17 cellular contexts compared by ENCODE assay signal in genomic region chr21:44764319-44765230, GRCh38. TPM values are rescaled to one million over a fixed set of nuclear protein-coding genes. Genes with fewer than 3 reads are reported as not detected.
DNase-seq lines count a peak whose midpoint lies in the region; ATAC-seq, FAIRE-seq and TF ChIP-seq lines count a peak whose summit lies in the region.
"Had no signal": no experiment of that assay in that cellular context is flagged by ENCODE, and none has a peak within 500 bp of the region (broad histone marks: within the 10 kb centered on the region; RNA-seq: fewer than 3 reads in every experiment).

No MANE protein-coding gene starts in this region.

- H3K27me3 ChIP-seq in gastroesophageal sphincter, result no peaks in the 10 kb centered on the region
- H3K27me3 ChIP-seq: brain microvascular endothelial cell, gastrocnemius medialis, upper lobe of left lung had no signal

- no peak for FAIRE-seq in urothelium cell line (lab: Jason Lieb, UNC)

- no peak overlapping the region for H3K27ac ChIP-seq in gastroesophageal sphincter
- H3K27ac ChIP-seq: brain microvascular endothelial cell, gastrocnemius medialis, upper lobe of left lung had no signal

- no CpG with 5 or more reads among the region's 26 CpGs for WGBS in gastroesophageal sphincter (ENCODE audit: low coverage in 1 of 2), 2 donors

- ATAC-seq in Right ventricle myocardium inferior (no peak), SK-N-SH treated with all-trans-retinoic acid at 6 μM for 48 hours (peak; percentile 5), gastroesophageal sphincter (no peak), HG02870 (IDR thresholded peaks at IDR 0.05; ENCODE audit: unreplicated experiment) (no peak)
- peak; percentile 5 for ATAC-seq in stimulated activated naive CD8-positive, alpha-beta T cell treated with anti-CD3 and anti-CD28 coated beads, Interleukin-15, Interleukin-2, amounts not matched to agents 100 U/mL and 50 U/mL, for 24 hours
- ATAC-seq: gastrocnemius medialis had no signal

- no peak for TF ChIP-seq EP300 in gastroesophageal sphincter (IDR thresholded peaks at IDR 0.05)

- no peak overlapping the region for H3K4me3 ChIP-seq in gastroesophageal sphincter
- H3K4me3 ChIP-seq: gastrocnemius medialis, upper lobe of left lung had no signal

- no peaks in the 10 kb centered on the region for H3K4me1 ChIP-seq in gastroesophageal sphincter
- H3K4me1 ChIP-seq: gastrocnemius medialis had no signal

- H3K9me3 ChIP-seq in gastroesophageal sphincter, result no peaks in the 10 kb centered on the region
- H3K9me3 ChIP-seq: gastrocnemius medialis, upper lobe of left lung had no signal

- no peak for TF ChIP-seq CTCF in gastroesophageal sphincter (IDR thresholded peaks at IDR 0.05)

- peaks cover 0 to 15% of the 10 kb centered on the region in 2 donors for H3K36me3 ChIP-seq in gastroesophageal sphincter

- intact Hi-C loops in cardiac septum (cut with DNase I) (no loop called here), Right ventricle myocardium inferior (cut with DNase I) (no loop called here)

- DNase-seq in cardiac septum (ENCODE audit: low spot score) (peak; percentile 69), Right ventricle myocardium inferior (ENCODE audit: missing footprints) (no peak), erythroblast (lab: John Stamatoyannopoulos, UW) (peak; percentile 14 to 36), urothelium cell line (ENCODE audit: low spot score) (no peak)
- no peak for DNase-seq in stimulated activated naive CD8-positive, alpha-beta T cell treated with anti-CD3 and anti-CD28 coated beads, Interleukin-15, Interleukin-2, amounts not matched to agents 100 U/mL and 50 U/mL, for 24 hours
- DNase-seq: activated CD4-positive, alpha-beta T cell treated with anti-CD3 and anti-CD28 coated beads, Interleukin-2, amount 50 U/mL, for 4 hours; brain microvascular endothelial cell; gastrocnemius medialis; NCI-H1417 treated with DMSO at 0.1 percent for 48 hours; stimulated activated CD4-positive, alpha-beta T cell treated with anti-CD3 and anti-CD28 coated beads, Interleukin-2, amount 100 ng/mL, for 24 hours had no signal

- TF ChIP-seq POLR2A in erythroblast (IDR thresholded peaks at IDR 0.05; ENCODE audit: low read length) (no peak), gastroesophageal sphincter (IDR thresholded peaks at IDR 0.05) (no peak)

TF ChIP-seq in SK-N-SH treated with all-trans-retinoic acid at 6 μM for 48 hours, 23 proteins besides CTCF, POLR2A, EP300 and RAD21:
- TF ChIP-seq CSDC2 (CRISPR knock-in tag; IDR thresholded peaks at IDR 0.05) (no peak), ZC3H10 (CRISPR knock-in tag; IDR thresholded peaks at IDR 0.05) (no peak), PATZ1 (CRISPR knock-in tag; IDR thresholded peaks at IDR 0.05; ENCODE audit: borderline replicate concordance) (no peak), TSHZ2 (CRISPR knock-in tag; IDR thresholded peaks at IDR 0.05) (no peak), ZNF70 (CRISPR knock-in tag; IDR thresholded peaks at IDR 0.05) (no peak), ZNF8 (CRISPR knock-in tag; IDR thresholded peaks at IDR 0.05) (no peak), SNAI2 (CRISPR knock-in tag; IDR thresholded peaks at IDR 0.05) (no peak), OSR1 (CRISPR knock-in tag; IDR thresholded peaks at IDR 0.05) (no peak), CSRNP3 (CRISPR knock-in tag; IDR thresholded peaks at IDR 0.05) (no peak), CREB5 (CRISPR knock-in tag; IDR thresholded peaks at IDR 0.05; ENCODE audit: low read depth) (no peak), RARB (CRISPR knock-in tag; IDR thresholded peaks at IDR 0.05) (no peak), ISL1 (CRISPR knock-in tag; IDR thresholded peaks at IDR 0.05) (no peak)

RNA-seq across cellular contexts. Expression of gene UBE2G2, which starts 37.0 kb away (rescaled TPM):
- total RNA-seq in cardiac septum, result 69.7 TPM
- 66.6 TPM for total RNA-seq in Right ventricle myocardium inferior
- 10 to 100 TPM; 48.3 to 93.4 (median 83.9) TPM for total RNA-seq in gastroesophageal sphincter

RNA-seq across cellular contexts. Expression of gene TSPEAR, which starts 53.2 kb away (rescaled TPM):
- total RNA-seq in cardiac septum, result not detected
- 0.65 TPM for total RNA-seq in Right ventricle myocardium inferior
- not detected for total RNA-seq in gastroesophageal sphincter
- total RNA-seq: B cell, gastrocnemius medialis, kidney epithelial cell, RPMI7951 had no signal

RNA-seq across cellular contexts. Expression of gene SUMO3, which starts 53.3 kb away (rescaled TPM):
- total RNA-seq in cardiac septum, result 66.0 TPM
- total RNA-seq in Right ventricle myocardium inferior, result 73.9 TPM
- 10 to 100 TPM; 41.7 to 56.2 (median 53.7) TPM for total RNA-seq in gastroesophageal sphincter

Comparison
In these comparisons a context has a peak if more than half of its experiments do, and no peak if none do; other contexts are left out.
1. DNase-seq: peak in cardiac septum (single experiment) and erythroblast (2 of 2); none in Right ventricle myocardium inferior (single experiment), stimulated activated naive CD8-positive, alpha-beta T cell treated with anti-CD3 and anti-CD28 coated beads, Interleukin-15, Interleukin-2, amounts not matched to agents 100 U/mL and 50 U/mL, for 24 hours (single experiment) and urothelium cell line (single experiment).
2. ATAC-seq: peak in SK-N-SH treated with all-trans-retinoic acid at 6 μM for 48 hours (single experiment) and stimulated activated naive CD8-positive, alpha-beta T cell treated with anti-CD3 and anti-CD28 coated beads, Interleukin-15, Interleukin-2, amounts not matched to agents 100 U/mL and 50 U/mL, for 24 hours (single experiment); none in Right ventricle myocardium inferior (single experiment), gastroesophageal sphincter (single experiment) and HG02870 (single experiment).